ENCODE assay signal across 3 cellular contexts in the genomic region with DNA sequence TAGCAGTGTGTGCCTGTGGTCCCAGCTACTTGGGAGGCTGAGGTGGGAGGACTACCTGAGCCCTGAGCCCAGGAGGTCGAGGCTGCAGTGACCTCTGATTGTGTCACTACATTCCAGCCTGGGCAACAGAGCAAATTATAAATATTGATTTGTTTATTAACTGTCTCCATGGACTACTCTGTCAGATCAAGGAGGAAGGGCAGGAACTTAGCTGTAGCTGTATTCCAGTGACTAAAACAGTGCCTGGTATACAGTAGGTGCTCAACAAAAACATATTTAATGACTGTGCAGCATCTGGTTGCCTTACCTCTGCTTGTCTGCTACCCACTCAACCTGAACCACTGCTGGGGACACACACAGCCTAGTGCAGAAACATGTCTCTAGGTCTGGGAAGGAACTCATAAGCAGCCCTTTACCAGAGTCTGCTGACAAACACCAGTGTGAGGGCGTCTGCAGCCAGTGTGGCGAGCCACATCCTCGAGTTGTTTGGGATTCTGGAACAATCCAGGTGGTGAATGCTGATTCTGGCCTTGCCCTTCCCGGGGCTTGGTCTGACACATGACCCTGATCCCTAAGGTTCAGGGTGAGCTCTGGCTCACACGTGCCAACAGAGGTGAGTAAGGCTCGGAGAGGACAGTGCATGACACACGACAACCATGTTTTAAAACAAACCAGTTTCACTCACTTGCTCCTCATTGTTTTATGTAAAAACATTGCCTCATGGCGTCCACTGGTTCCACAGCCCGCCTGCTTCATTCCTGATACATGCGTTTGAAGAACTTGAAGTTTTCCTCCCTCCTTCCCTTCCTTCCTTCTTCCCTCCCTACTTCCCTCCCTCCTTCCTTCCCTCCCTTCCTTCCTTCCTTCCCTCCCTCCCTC.
TF ChIP-seq lines count a peak whose summit lies in the region.

No MANE protein-coding gene starts in this region.

TF ChIP-seq in IMR-90, 13 proteins besides CTCF, POLR2A, EP300 and RAD21:
- TF ChIP-seq, protein P1, sequence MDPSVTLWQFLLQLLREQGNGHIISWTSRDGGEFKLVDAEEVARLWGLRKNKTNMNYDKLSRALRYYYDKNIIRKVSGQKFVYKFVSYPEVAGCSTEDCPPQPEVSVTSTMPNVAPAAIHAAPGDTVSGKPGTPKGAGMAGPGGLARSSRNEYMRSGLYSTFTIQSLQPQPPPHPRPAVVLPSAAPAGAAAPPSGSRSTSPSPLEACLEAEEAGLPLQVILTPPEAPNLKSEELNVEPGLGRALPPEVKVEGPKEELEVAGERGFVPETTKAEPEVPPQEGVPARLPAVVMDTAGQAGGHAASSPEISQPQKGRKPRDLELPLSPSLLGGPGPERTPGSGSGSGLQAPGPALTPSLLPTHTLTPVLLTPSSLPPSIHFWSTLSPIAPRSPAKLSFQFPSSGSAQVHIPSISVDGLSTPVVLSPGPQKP (IDR thresholded peaks at IDR 0.05; ENCODE audit: borderline replicate concordance, low read depth, low read length) = no peak
- TF ChIP-seq BHLHE40 (IDR thresholded peaks at IDR 0.05; ENCODE audit: low read depth, low read length) = no peak
- no peak for TF ChIP-seq SMC3 (IDR thresholded peaks at IDR 0.05; ENCODE audit: low read depth, low read length)
- TF ChIP-seq NFE2L2 (IDR thresholded peaks at IDR 0.05; ENCODE audit: low read depth, low read length) = no peak
- no peak for TF ChIP-seq CEBPB (IDR thresholded peaks at IDR 0.05; ENCODE audit: low read depth, low read length)

TF ChIP-seq in GM12878, 131 proteins besides CTCF, POLR2A, EP300 and RAD21:
- TF ChIP-seq IKZF1 (conservative IDR thresholded peaks at IDR 0.05) (peak; percentile 34; the same call in 1 of the 2 replicates), IRF4 (IDR thresholded peaks at IDR 0.05; ENCODE audit: low read depth, low read length) (0 out of 2 replicates have a peak, but pooled peaks have one; percentile 11), FOXK2 (IDR thresholded peaks at IDR 0.05) (peak; percentile 42; the same call in 1 of the 2 replicates), NFXL1 (IDR thresholded peaks at IDR 0.05; ENCODE audit: borderline replicate concordance) (peak; percentile 42; the same call in 1 of the 2 replicates), NR2C1 (IDR thresholded peaks at IDR 0.05) (no peak), PAX5 (IDR thresholded peaks at IDR 0.05; ENCODE audit: borderline replicate concordance, low read depth, low read length) (peak; percentile 70; the same call in 1 of the 2 replicates)
- TF ChIP-seq, protein P2, sequence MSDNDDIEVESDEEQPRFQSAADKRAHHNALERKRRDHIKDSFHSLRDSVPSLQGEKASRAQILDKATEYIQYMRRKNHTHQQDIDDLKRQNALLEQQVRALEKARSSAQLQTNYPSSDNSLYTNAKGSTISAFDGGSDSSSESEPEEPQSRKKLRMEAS (IDR thresholded peaks at IDR 0.05; ENCODE audit: low read depth, low read length) = no peak

TF ChIP-seq in HEK293T, 16 proteins besides CTCF, POLR2A, EP300 and RAD21:
- TF ChIP-seq ARNT (IDR thresholded peaks at IDR 0.05) = no peak
